In the genomic region with DNA sequence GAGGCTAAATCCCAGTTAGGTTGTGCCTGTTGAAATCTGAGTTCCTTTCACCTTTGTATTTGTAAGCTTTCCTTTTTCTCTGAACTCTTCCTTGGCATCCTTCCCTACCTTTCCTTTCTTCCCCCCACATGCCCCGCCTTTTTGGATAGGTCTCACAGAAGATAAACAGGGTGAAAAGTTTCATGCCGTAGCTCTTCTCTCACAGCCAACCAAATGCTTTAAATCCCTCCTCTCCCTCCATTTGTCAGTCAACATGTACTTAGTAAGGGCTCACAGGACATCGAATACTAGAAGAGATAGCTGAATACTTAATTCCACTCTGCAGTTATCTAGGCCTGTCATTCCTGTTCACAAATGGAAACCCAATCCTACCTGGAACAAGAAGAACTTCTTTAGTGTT, we compare ENCODE assay signal across 1 cellular context.
TF ChIP-seq lines count a peak whose summit lies in the region.

No MANE protein-coding gene starts in this region.

TF ChIP-seq in SK-N-SH, 30 proteins besides CTCF, POLR2A, EP300 and RAD21 (continued from another document):
- TF ChIP-seq, protein P1, sequence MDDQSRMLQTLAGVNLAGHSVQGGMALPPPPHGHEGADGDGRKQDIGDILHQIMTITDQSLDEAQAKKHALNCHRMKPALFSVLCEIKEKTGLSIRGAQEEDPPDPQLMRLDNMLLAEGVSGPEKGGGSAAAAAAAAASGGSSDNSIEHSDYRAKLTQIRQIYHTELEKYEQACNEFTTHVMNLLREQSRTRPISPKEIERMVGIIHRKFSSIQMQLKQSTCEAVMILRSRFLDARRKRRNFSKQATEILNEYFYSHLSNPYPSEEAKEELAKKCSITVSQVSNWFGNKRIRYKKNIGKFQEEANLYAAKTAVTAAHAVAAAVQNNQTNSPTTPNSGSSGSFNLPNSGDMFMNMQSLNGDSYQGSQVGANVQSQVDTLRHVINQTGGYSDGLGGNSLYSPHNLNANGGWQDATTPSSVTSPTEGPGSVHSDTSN (IDR thresholded peaks at IDR 0.05), result no peak
- no peak for TF ChIP-seq MEF2A (IDR thresholded peaks at IDR 0.05; ENCODE audit: borderline replicate concordance, low read depth)
- TF ChIP-seq EZH2phosphoT487 (IDR thresholded peaks at IDR 0.05; ENCODE audit: borderline replicate concordance, low read depth), result no peak
- no peak for TF ChIP-seq MXI1 (IDR thresholded peaks at IDR 0.05; ENCODE audit: low read depth, low read length)
- TF ChIP-seq, protein P2, sequence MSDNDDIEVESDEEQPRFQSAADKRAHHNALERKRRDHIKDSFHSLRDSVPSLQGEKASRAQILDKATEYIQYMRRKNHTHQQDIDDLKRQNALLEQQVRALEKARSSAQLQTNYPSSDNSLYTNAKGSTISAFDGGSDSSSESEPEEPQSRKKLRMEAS (IDR thresholded peaks at IDR 0.05; ENCODE audit: low read depth), result no peak
- no peak for TF ChIP-seq FOSL2 (IDR thresholded peaks at IDR 0.05; ENCODE audit: borderline replicate concordance, low read depth)
- TF ChIP-seq CHD2 (IDR thresholded peaks at IDR 0.05; ENCODE audit: low read length, partially characterized antibody), result no peak
- no peak for TF ChIP-seq FOXM1 (IDR thresholded peaks at IDR 0.05; ENCODE audit: low read depth)
- TF ChIP-seq, protein P3, sequence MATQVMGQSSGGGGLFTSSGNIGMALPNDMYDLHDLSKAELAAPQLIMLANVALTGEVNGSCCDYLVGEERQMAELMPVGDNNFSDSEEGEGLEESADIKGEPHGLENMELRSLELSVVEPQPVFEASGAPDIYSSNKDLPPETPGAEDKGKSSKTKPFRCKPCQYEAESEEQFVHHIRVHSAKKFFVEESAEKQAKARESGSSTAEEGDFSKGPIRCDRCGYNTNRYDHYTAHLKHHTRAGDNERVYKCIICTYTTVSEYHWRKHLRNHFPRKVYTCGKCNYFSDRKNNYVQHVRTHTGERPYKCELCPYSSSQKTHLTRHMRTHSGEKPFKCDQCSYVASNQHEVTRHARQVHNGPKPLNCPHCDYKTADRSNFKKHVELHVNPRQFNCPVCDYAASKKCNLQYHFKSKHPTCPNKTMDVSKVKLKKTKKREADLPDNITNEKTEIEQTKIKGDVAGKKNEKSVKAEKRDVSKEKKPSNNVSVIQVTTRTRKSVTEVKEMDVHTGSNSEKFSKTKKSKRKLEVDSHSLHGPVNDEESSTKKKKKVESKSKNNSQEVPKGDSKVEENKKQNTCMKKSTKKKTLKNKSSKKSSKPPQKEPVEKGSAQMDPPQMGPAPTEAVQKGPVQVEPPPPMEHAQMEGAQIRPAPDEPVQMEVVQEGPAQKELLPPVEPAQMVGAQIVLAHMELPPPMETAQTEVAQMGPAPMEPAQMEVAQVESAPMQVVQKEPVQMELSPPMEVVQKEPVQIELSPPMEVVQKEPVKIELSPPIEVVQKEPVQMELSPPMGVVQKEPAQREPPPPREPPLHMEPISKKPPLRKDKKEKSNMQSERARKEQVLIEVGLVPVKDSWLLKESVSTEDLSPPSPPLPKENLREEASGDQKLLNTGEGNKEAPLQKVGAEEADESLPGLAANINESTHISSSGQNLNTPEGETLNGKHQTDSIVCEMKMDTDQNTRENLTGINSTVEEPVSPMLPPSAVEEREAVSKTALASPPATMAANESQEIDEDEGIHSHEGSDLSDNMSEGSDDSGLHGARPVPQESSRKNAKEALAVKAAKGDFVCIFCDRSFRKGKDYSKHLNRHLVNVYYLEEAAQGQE (IDR thresholded peaks at IDR 0.05; ENCODE audit: low read depth, low read length), result no peak
- TF ChIP-seq RCOR1 (IDR thresholded peaks at IDR 0.05; ENCODE audit: low read length), result no peak
- TF ChIP-seq YY1 (IDR thresholded peaks at IDR 0.05; ENCODE audit: low read depth), result no peak
- no peak for TF ChIP-seq ELF1 (IDR thresholded peaks at IDR 0.05)
- no peak for TF ChIP-seq POLR2AphosphoS5 (IDR thresholded peaks at IDR 0.05; ENCODE audit: low read depth, low read length)
- TF ChIP-seq RXRA (IDR thresholded peaks at IDR 0.05; ENCODE audit: borderline replicate concordance, low read depth), result no peak
